29 cellular contexts compared by ENCODE assay signal in the genomic region with DNA sequence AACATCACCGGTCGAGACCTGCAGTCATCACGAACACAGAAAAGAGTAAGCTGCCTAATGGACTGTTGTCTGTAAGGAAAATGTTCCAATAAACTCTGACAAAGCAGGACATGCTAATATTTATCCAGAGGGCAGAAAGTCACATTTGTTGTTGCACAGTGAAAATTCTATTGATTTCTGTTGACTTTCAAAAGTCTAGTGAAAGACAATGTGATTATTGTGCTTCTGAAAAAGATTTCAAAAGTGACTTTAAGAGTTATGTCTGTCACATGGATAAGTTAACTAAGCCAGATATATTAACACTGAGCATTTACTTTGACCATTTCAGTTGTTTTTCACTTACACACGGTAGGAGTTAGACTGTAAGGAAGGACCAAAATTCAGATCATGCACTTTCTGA. TPM values are rescaled to one million over a fixed set of nuclear protein-coding genes. Genes with fewer than 3 reads are reported as not detected.
"Had no signal": no experiment of that assay in that cellular context is flagged by ENCODE, and none has a peak within 500 bp of the region (broad histone marks: within the 10 kb centered on the region; RNA-seq: fewer than 3 reads in every experiment).

No MANE protein-coding gene starts in this region.

- H3K79me2 ChIP-seq: hepatocyte had no signal

- DNase-seq: dorsolateral prefrontal cortex; effector CD4-positive, alpha-beta T cell; endodermal cell; foreskin fibroblast; heart left ventricle; left cardiac atrium; left ventricle myocardium inferior; natural killer cell; occipital lobe; ovary; posterior cingulate gyrus; psoas muscle; right cardiac atrium; spleen; stimulated activated CD4-positive, alpha-beta T cell treated with anti-CD3 and anti-CD28 coated beads, Interleukin-4, amount 100 ng/mL, for 4 hours; stimulated activated naive CD8-positive, alpha-beta T cell treated with anti-CD3 and anti-CD28 coated beads, Interleukin-15, Interleukin-2, amounts not matched to agents 100 U/mL and 50 U/mL, for 24 hours; substantia nigra; upper lobe of left lung had no signal

- H3K27ac Mint-ChIP-seq: endodermal cell; memory B cell; natural killer cell; stimulated activated memory B cell treated with anti-CD40 and anti-IgM and Interleukin-4, amounts not matched to agents 10 μg/mL and 1 μg/mL and 100 μg/mL, for 72 hours had no signal

- ATAC-seq: esophagus mucosa; gastroesophageal sphincter; heart left ventricle; left cardiac atrium; natural killer cell; psoas muscle; right cardiac atrium; stimulated activated memory B cell treated with anti-CD40 and anti-IgM and Interleukin-4, amounts not matched to agents 10 μg/mL and 1 μg/mL and 100 μg/mL, for 72 hours; stimulated activated naive CD8-positive, alpha-beta T cell treated with anti-CD3 and anti-CD28 coated beads, Interleukin-15, Interleukin-2, amounts not matched to agents 100 U/mL and 50 U/mL, for 24 hours had no signal

- H3K4me3 ChIP-seq: dorsolateral prefrontal cortex, gastroesophageal sphincter, heart left ventricle, hepatocyte, left ventricle myocardium inferior, lung, ovary, psoas muscle, skin epidermis, spleen, thoracic aorta, tibial nerve, upper lobe of left lung had no signal

- H3K9me3 ChIP-seq: gastroesophageal sphincter, ovary, psoas muscle, thoracic aorta, upper lobe of left lung had no signal

- H3K27me3 ChIP-seq: dorsolateral prefrontal cortex, hepatocyte, ovary, tibial nerve, upper lobe of left lung had no signal

- H3K4me1 ChIP-seq: gastroesophageal sphincter, heart left ventricle, left ventricle myocardium inferior, psoas muscle, spleen, tibial nerve, upper lobe of left lung had no signal

- H3K36me3 ChIP-seq: gastroesophageal sphincter, heart left ventricle, left ventricle myocardium inferior, ovary, spleen, thoracic aorta, tibial nerve, upper lobe of left lung had no signal

- H3K4me2 ChIP-seq: hepatocyte had no signal

- H3K4me1 Mint-ChIP-seq: endodermal cell; memory B cell; natural killer cell; stimulated activated memory B cell treated with anti-CD40 and anti-IgM and Interleukin-4, amounts not matched to agents 10 μg/mL and 1 μg/mL and 100 μg/mL, for 72 hours had no signal

- H2AFZ ChIP-seq: hepatocyte had no signal

- H3K4me3 Mint-ChIP-seq: endodermal cell; memory B cell; natural killer cell; stimulated activated memory B cell treated with anti-CD40 and anti-IgM and Interleukin-4, amounts not matched to agents 10 μg/mL and 1 μg/mL and 100 μg/mL, for 72 hours had no signal

- H3K27ac ChIP-seq: dorsolateral prefrontal cortex, epithelial cell of prostate, gastroesophageal sphincter, heart left ventricle, hepatocyte, left ventricle myocardium inferior, ovary, psoas muscle, skin epidermis, spleen, thoracic aorta, tibial nerve, upper lobe of left lung had no signal

RNA-seq across cellular contexts. Expression of a gene that starts 31.3 kb away (rescaled TPM):
- total RNA-seq: left ventricle myocardium inferior, occipital lobe, renal cortical epithelial cell, thoracic aorta had no signal
